In genomic region chr11:2472428-2473186, GRCh38 we compare ENCODE assay signal across 20 cellular contexts. TPM values are rescaled to one million over a fixed set of nuclear protein-coding genes. Genes with fewer than 3 reads are reported as not detected.
"Had no signal": no experiment of that assay in that cellular context is flagged by ENCODE, and none has a peak within 500 bp of the region (broad histone marks: within the 10 kb centered on the region; RNA-seq: fewer than 3 reads in every experiment).

No MANE protein-coding gene starts in this region.

- H3K4me1 Mint-ChIP-seq: nephron progenitor cell, WTC11 had no signal

- H3K4me1 ChIP-seq: gastrocnemius medialis, right lobe of liver, uterus had no signal

- H3K9me3 Mint-ChIP-seq: stimulated activated effector memory CD8-positive, alpha-beta T cell treated with anti-CD3 and anti-CD28 coated beads, Interleukin-12 subunit alpha, Interleukin-12 subunit beta, amount 100 ng/mL, for 72 hours had no signal

- H3K27me3 ChIP-seq: ovary, right lobe of liver, thyroid gland, uterus had no signal

- H3K4me3 ChIP-seq: gastrocnemius medialis, ovary, right lobe of liver, thyroid gland, uterus had no signal

- H3K9me3 ChIP-seq: gastrocnemius medialis, ovary, right lobe of liver, thyroid gland, uterus had no signal

- H3K4me3 Mint-ChIP-seq: activated CD4-positive, alpha-beta memory T cell treated with anti-CD3 and anti-CD28 coated beads, Interleukin-2, amount 10 ng/mL, durations not matched to agents 7 days and 5 days; activated T-cell treated with anti-CD3 and anti-CD28 coated beads, Interleukin-2, amount 50 U/mL, for 72 hours; nephron progenitor cell; stimulated activated effector memory CD8-positive, alpha-beta T cell treated with anti-CD3 and anti-CD28 coated beads, Interleukin-12 subunit alpha, Interleukin-12 subunit beta, amount 100 ng/mL, for 72 hours; WTC11 had no signal

- H3K27ac ChIP-seq: gastrocnemius medialis, ovary, right lobe of liver, thyroid gland, uterus had no signal

- DNase-seq: activated CD4-positive, alpha-beta memory T cell treated with anti-CD3 and anti-CD28 coated beads, Interleukin-2, amount 10 ng/mL, durations not matched to agents 7 days and 5 days; activated CD4-positive, alpha-beta T cell treated with anti-CD3 and anti-CD28 coated beads for 4 hours; activated gamma-delta T cell treated with Interleukin-2 at 50 U/mL for 16 hours; activated T-cell treated with anti-CD3 and anti-CD28 coated beads, Interleukin-2, amount 50 U/mL, for 72 hours; effector CD4-positive, alpha-beta T cell; gastrocnemius medialis; kidney glomerular epithelial cell; left ventricle myocardium superior; nephron progenitor cell; ovary; right lobe of liver; stimulated activated CD4-positive, alpha-beta T cell treated with anti-CD3 and anti-CD28 coated beads, Interleukin-4, amount 100 ng/mL, for 24 hours; SW 1271; thyroid gland; uterus had no signal

- H3K36me3 ChIP-seq: gastrocnemius medialis, ovary, right lobe of liver, thyroid gland, uterus had no signal

- ATAC-seq: gastrocnemius medialis; stimulated activated effector memory CD8-positive, alpha-beta T cell treated with anti-CD3 and anti-CD28 coated beads, Interleukin-12 subunit alpha, Interleukin-12 subunit beta, amount 100 ng/mL, for 72 hours; WTC11 had no signal

- H3K27ac Mint-ChIP-seq: activated CD4-positive, alpha-beta memory T cell treated with anti-CD3 and anti-CD28 coated beads, Interleukin-2, amount 10 ng/mL, durations not matched to agents 7 days and 5 days; activated naive CD4-positive, alpha-beta T cell treated with anti-CD3 and anti-CD28 coated beads, Interleukin-2, amount 50 U/mL, for 72 hours; activated T-cell treated with anti-CD3 and anti-CD28 coated beads, Interleukin-2, amount 50 U/mL, for 72 hours; nephron progenitor cell; stimulated activated effector memory CD8-positive, alpha-beta T cell treated with anti-CD3 and anti-CD28 coated beads, Interleukin-12 subunit alpha, Interleukin-12 subunit beta, amount 100 ng/mL, for 72 hours; WTC11 had no signal

RNA-seq across cellular contexts. Expression of gene TRPM5, which starts 28.3 kb away (rescaled TPM):
- total RNA-seq: activated CD4-positive, alpha-beta memory T cell treated with anti-CD3 and anti-CD28 coated beads, Interleukin-2, amount 10 ng/mL, durations not matched to agents 7 days and 5 days; activated naive CD4-positive, alpha-beta T cell treated with anti-CD3 and anti-CD28 coated beads, Interleukin-2, amount 50 U/mL, for 72 hours; gastrocnemius medialis; left ventricle myocardium superior; myocyte; pulmonary artery endothelial cell; right lobe of liver had no signal
